Comparison of ENCODE assay signal across 8 cellular contexts in genomic region chr6:33204415-33205171, GRCh38. TPM values are rescaled to one million over a fixed set of nuclear protein-coding genes. Genes with fewer than 3 reads are reported as not detected.
DNase-seq lines count a peak whose midpoint lies in the region; ATAC-seq and TF ChIP-seq lines count a peak whose summit lies in the region.

TSS of gene HSD17B8 (plus strand) at chr6:33204655. CDS start at chr6:33204669, 14 bp downstream.

- DNase-seq in GM10248 (ENCODE audit: extremely low spot score) (peak; percentile 94), NCI-H2029 (lab: John Stamatoyannopoulos, UW) (peak; percentile 93), T1000 (lab: John Stamatoyannopoulos, UW) (peak; percentile 79), astrocyte of the cerebellum (ENCODE audit: low read depth) (peak; percentile 80), hippocampal formation (lab: John Stamatoyannopoulos, UW) (peak; percentile 87 to 90), retina (peak; percentile 93), vagina (ENCODE audit: extremely low spot score in 2 of 2) (no peak)

- in situ Hi-C loops in astrocyte of the cerebellum (cut with HindIII; ENCODE audit: low sequenced_read_pairs): no loop called here

- H3K9me3 ChIP-seq in vagina: no peaks in the 10 kb centered on the region

- H3K27ac ChIP-seq in vagina: peak within 1 kb of the TSS; percentile 36

- peak; percentile 59 for ATAC-seq in HG02678 (IDR thresholded peaks at IDR 0.05; ENCODE audit: unreplicated experiment)

- TF ChIP-seq CTCF in GM10248 (IDR thresholded peaks at IDR 0.05; ENCODE audit: control extremely low read depth, extremely low read depth, low read depth, missing control alignments) (no peak), astrocyte of the cerebellum (IDR thresholded peaks at IDR 0.05; ENCODE audit: low read depth, low read length, missing control alignments) (no peak), vagina (IDR thresholded peaks at IDR 0.05) (no peak)

- H3K4me3 ChIP-seq in astrocyte of the cerebellum (ENCODE audit: low read depth, low read length) (peak within 1 kb of the TSS; percentile 72), vagina (peak within 1 kb of the TSS; percentile 52)

- H3K36me3 ChIP-seq in vagina: peaks cover 0 to 21% of the 10 kb centered on the region in 2 donors

- intact Hi-C loops in vagina (cut with DNase I): loop anchor here (5.0 to 10.0 kb wide), 2 partner anchors 68 to 1020 kb away; partner anchors contain the start of genes AGER, RPS18 and VPS52

- peak in 1 of 2 donors; percentile 15 for TF ChIP-seq POLR2A in vagina (IDR thresholded peaks at IDR 0.05)

- CTCF ChIA-PET in GM10248 (lab: Yijun Ruan, JAX): interaction anchor here (2.5 kb wide), 1 partner anchor 44 kb away, joined by 16 read pairs; no protein-coding TSS in a partner anchor

- H3K4me1 ChIP-seq in vagina: peaks cover 68% of the 10 kb centered on the region

- POLR2A ChIA-PET in GM10248 (lab: Yijun Ruan, JAX): interaction anchor here (0.6 to 1.1 kb wide), 4 partner anchors 10 to 274 kb away, joined by 4 to 7 read pairs (median 4); partner anchors contain the start of gene COL11A2

- H3K27me3 ChIP-seq in vagina: no peaks in the 10 kb centered on the region

RNA-seq across cellular contexts. Expression of gene HSD17B8, which starts in this region (rescaled TPM):
- total RNA-seq in vagina: 17.7 TPM

Comparison
In these comparisons a context has a peak if more than half of its experiments do, and no peak if none do; other contexts are left out.
1. DNase-seq: peak in GM10248 (single experiment), NCI-H2029 (single experiment), T1000 (single experiment), astrocyte of the cerebellum (single experiment), hippocampal formation (2 of 2) and retina (single experiment); none in vagina (0 of 2).